In genomic region chr2:160516547-160517365, GRCh38 we compare ENCODE assay signal across 10 cellular contexts. TPM values are rescaled to one million over a fixed set of nuclear protein-coding genes. Genes with fewer than 3 reads are reported as not detected.
DNase-seq lines count a peak whose midpoint lies in the region; ATAC-seq and TF ChIP-seq lines count a peak whose summit lies in the region.
"Had no signal": no experiment of that assay in that cellular context is flagged by ENCODE, and none has a peak within 500 bp of the region (broad histone marks: within the 10 kb centered on the region; RNA-seq: fewer than 3 reads in every experiment).

No MANE protein-coding gene starts in this region.

- H3K27ac Mint-ChIP-seq in CD8-positive, alpha-beta memory T cell = peak overlapping the region in 6 of 8 donors; percentile 6 to 90 (median 56)
- H3K27ac Mint-ChIP-seq: IgD-negative memory B cell had no signal

- H3K9me2 ChIP-seq in Loucy (replicated peaks; ENCODE audit: low read depth, low read length) = no peaks in the 10 kb centered on the region

- no peaks in the 10 kb centered on the region for H3K36me3 Mint-ChIP-seq in CD8-positive, alpha-beta memory T cell
- H3K36me3 Mint-ChIP-seq: IgD-negative memory B cell had no signal

- CTCF ChIA-PET in CD8-positive, alpha-beta memory T cell (lab: Charles Lee) = no interaction called here

- H3K4me1 ChIP-seq in CD8-positive, alpha-beta memory T cell (ENCODE audit: insufficient read depth, low read length) = no peaks in the 10 kb centered on the region
- peaks cover 39% of the 10 kb centered on the region for H3K4me1 ChIP-seq in Loucy (ENCODE audit: insufficient read depth, low read length, poor library complexity, severe bottlenecking)

- no peaks in the 10 kb centered on the region for H3K79me2 ChIP-seq in Loucy (ENCODE audit: insufficient read depth, low read length)

- no peak overlapping the region for H3K9ac ChIP-seq in Loucy (ENCODE audit: low read depth, low read length, poor library complexity, severe bottlenecking)

- intact Hi-C loops in posterior vena cava (cut with DNase I) = no loop called here

- H2AFZ ChIP-seq in Loucy (ENCODE audit: low read length) = peak overlapping the region; percentile 57; the same call in 1 of the 2 replicates

- H3K9me3 Mint-ChIP-seq in CD8-positive, alpha-beta memory T cell = no peaks in the 10 kb centered on the region

- no peaks in the 10 kb centered on the region for H3F3A ChIP-seq in Loucy (ENCODE audit: low read depth)

- ATAC-seq in GM21360 (IDR thresholded peaks at IDR 0.05; ENCODE audit: unreplicated experiment) (peak; percentile 75), HG03139 (IDR thresholded peaks at IDR 0.05; ENCODE audit: unreplicated experiment) (no peak)

- H3K27me3 ChIP-seq in CD8-positive, alpha-beta memory T cell (ENCODE audit: insufficient read depth, low read length, poor library complexity, severe bottlenecking) = no peaks in the 10 kb centered on the region
- H3K27me3 ChIP-seq in Loucy (ENCODE audit: insufficient read depth, low read length, poor library complexity, severe bottlenecking) = no peaks in the 10 kb centered on the region

- no peak overlapping the region for H3K27ac ChIP-seq in CD8-positive, alpha-beta memory T cell (ENCODE audit: low read depth, low read length)
- H3K27ac ChIP-seq: VCaP had no signal

- POLR2A ChIA-PET in CD8-positive, alpha-beta memory T cell (lab: Charles Lee) = interaction anchor here (0.6 kb wide), 1 partner anchor 66 kb away, joined by 3 read pairs; no protein-coding TSS in a partner anchor

- H3K4me1 Mint-ChIP-seq in CD8-positive, alpha-beta memory T cell = peaks cover 14 to 28% (median 27%) of the 10 kb centered on the region in 3 donors

- TF ChIP-seq CTCF in Loucy (conservative IDR thresholded peaks at IDR 0.05; ENCODE audit: low read length) = no peak

- no peaks in the 10 kb centered on the region for H3K27me3 Mint-ChIP-seq in CD8-positive, alpha-beta memory T cell

- DNase-seq in CD8-positive, alpha-beta memory T cell = no peak
- peak; percentile 19 for DNase-seq in fibroblast of gingiva (ENCODE audit: low read depth)
- DNase-seq in NCI-H146 treated with DMSO at 0.1 percent for 48 hours (lab: John Stamatoyannopoulos, UW; ENCODE audit: unreplicated experiment) = no peak
- DNase-seq in NCI-H1105 treated with DMSO at 0.1 percent for 48 hours (lab: John Stamatoyannopoulos, UW) = no peak
- no peak for DNase-seq in posterior vena cava (ENCODE audit: low spot score)

- no peaks in the 10 kb centered on the region for H3K36me3 ChIP-seq in CD8-positive, alpha-beta memory T cell (ENCODE audit: insufficient read depth, low read length)
- no peaks in the 10 kb centered on the region for H3K36me3 ChIP-seq in Loucy (ENCODE audit: insufficient read depth, low read length)

- no peaks in the 10 kb centered on the region for H4K20me1 ChIP-seq in Loucy (ENCODE audit: insufficient read depth, low read length, poor library complexity, severe bottlenecking)

- H3K4me2 ChIP-seq in Loucy (ENCODE audit: low read depth, low read length, poor library complexity, severe bottlenecking) = peak overlapping the region; percentile 20

- H3K4me3 ChIP-seq in CD8-positive, alpha-beta memory T cell (ENCODE audit: low read length) = no peak overlapping the region
- peak overlapping the region; percentile 2 for H3K4me3 ChIP-seq in Loucy (ENCODE audit: low read length, poor library complexity, severe bottlenecking)

- no peaks in the 10 kb centered on the region for H3K9me3 ChIP-seq in CD8-positive, alpha-beta memory T cell (ENCODE audit: low read length)
- no peaks in the 10 kb centered on the region for H3K9me3 ChIP-seq in Loucy (ENCODE audit: insufficient read depth, low read depth, low read length)

- peak overlapping the region in 4 of 7 donors; percentile 7 to 37 (median 29) for H3K4me3 Mint-ChIP-seq in CD8-positive, alpha-beta memory T cell

RNA-seq across cellular contexts. Expression of gene RBMS1, which starts 23.1 kb away (rescaled TPM):
- total RNA-seq in CD8-positive, alpha-beta memory T cell = 10 to 100 TPM; 48.8 to 50.3 TPM
- 130 TPM for polyA plus RNA-seq in CD8-positive, alpha-beta memory T cell
- total RNA-seq in posterior vena cava = 100 to 1,000 TPM; 109 to 125 TPM
